In the genomic region with DNA sequence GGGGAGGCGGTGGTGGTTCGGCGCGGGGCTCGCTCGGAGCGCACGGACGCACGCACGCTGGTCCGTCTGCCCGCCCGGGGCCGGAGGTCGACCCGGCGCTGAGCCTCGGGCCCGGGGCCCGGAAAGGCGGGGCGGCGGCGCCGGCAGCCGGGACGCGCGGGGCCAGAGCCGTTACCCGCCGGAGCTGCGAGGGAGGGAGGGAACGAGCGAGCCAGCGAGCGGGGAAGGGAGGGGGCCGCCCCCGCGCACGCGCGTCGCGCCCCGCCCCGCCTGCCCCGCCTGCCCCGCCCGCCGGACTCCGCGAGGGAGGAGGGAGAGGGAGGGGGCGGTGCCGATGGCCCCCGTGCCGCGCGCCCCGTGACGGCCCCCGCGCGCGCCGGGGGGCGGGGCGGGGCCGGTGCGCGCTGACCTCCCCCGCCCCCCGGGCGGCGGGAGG, we compare ENCODE assay signal across 8 cellular contexts. TPM values are rescaled to one million over a fixed set of nuclear protein-coding genes. Genes with fewer than 3 reads are reported as not detected.
A peak's percentile ranks its signal among the peaks of the same experiment; 100 is the strongest.
DNase-seq lines count a peak whose midpoint lies in the region; ATAC-seq and TF ChIP-seq lines count a peak whose summit lies in the region.

No MANE protein-coding gene starts in this region.

- peak; percentile 24 for ATAC-seq in GM19023 (IDR thresholded peaks at IDR 0.05; ENCODE audit: unreplicated experiment)
- ATAC-seq in HG03139 (IDR thresholded peaks at IDR 0.05; ENCODE audit: unreplicated experiment), result peak; percentile 22
- ATAC-seq in activated T-cell treated with anti-CD3 and anti-CD28 coated beads, Interleukin-2, amount 50 U/mL, for 4 hours, result peak; percentile 31 to 38

- no peak overlapping the region for H3K27ac Mint-ChIP-seq in neural crest cell (ENCODE audit: unreplicated experiment)

- TF ChIP-seq CTCF in fibroblast of mammary gland (conservative IDR thresholded peaks at IDR 0.05; ENCODE audit: control insufficient read depth, insufficient read depth, low read depth, low read length) (no peak), neural crest cell (conservative IDR thresholded peaks at IDR 0.05) (no peak)

- no peak overlapping the region for H3K4me3 Mint-ChIP-seq in activated T-cell treated with anti-CD3 and anti-CD28 coated beads, Interleukin-2, amount 50 U/mL, for 4 hours
- H3K4me3 Mint-ChIP-seq in neural crest cell, result no peak overlapping the region

- peak; percentile 88 for DNase-seq in CD1c-positive myeloid dendritic cell (ENCODE audit: extremely low spot score)
- peak; percentile 86 for DNase-seq in NCI-H748 (lab: John Stamatoyannopoulos, UW; ENCODE audit: unreplicated experiment)
- peak; percentile 69 for DNase-seq in activated T-cell treated with anti-CD3 and anti-CD28 coated beads, Interleukin-2, amount 50 U/mL, for 4 hours
- peak; percentile 65 for DNase-seq in fibroblast of mammary gland (ENCODE audit: low read depth)
- DNase-seq in neural crest cell (ENCODE audit: low read depth, low spot score), result peak; percentile 59
- peak; percentile 63 for DNase-seq in superior temporal gyrus (ENCODE audit: extremely low spot score)

- H3K4me3 ChIP-seq in fibroblast of mammary gland (ENCODE audit: control insufficient read depth, low read depth, low read length), result no peak overlapping the region

- no peaks in the 10 kb centered on the region for H3K27me3 Mint-ChIP-seq in activated T-cell treated with anti-CD3 and anti-CD28 coated beads, Interleukin-2, amount 50 U/mL, for 4 hours (ENCODE audit: low read depth)
- H3K27me3 Mint-ChIP-seq in neural crest cell (ENCODE audit: low read depth), result peaks cover 4% of the 10 kb centered on the region

- H3K9me3 Mint-ChIP-seq in activated T-cell treated with anti-CD3 and anti-CD28 coated beads, Interleukin-2, amount 50 U/mL, for 4 hours, result no peaks in the 10 kb centered on the region
- no peaks in the 10 kb centered on the region for H3K9me3 Mint-ChIP-seq in neural crest cell

- H3K4me1 Mint-ChIP-seq in activated T-cell treated with anti-CD3 and anti-CD28 coated beads, Interleukin-2, amount 50 U/mL, for 4 hours (ENCODE audit: low read depth), result peaks cover 38% of the 10 kb centered on the region
- peaks cover 25% of the 10 kb centered on the region for H3K4me1 Mint-ChIP-seq in neural crest cell

- peaks cover 3% of the 10 kb centered on the region for H3K36me3 Mint-ChIP-seq in activated T-cell treated with anti-CD3 and anti-CD28 coated beads, Interleukin-2, amount 50 U/mL, for 4 hours (ENCODE audit: insufficient read depth)
- peaks cover 3% of the 10 kb centered on the region for H3K36me3 Mint-ChIP-seq in neural crest cell (ENCODE audit: low read depth)

RNA-seq across cellular contexts. Expression of gene CIC, which starts 15.0 kb away (rescaled TPM):
- total RNA-seq in activated T-cell treated with anti-CD3 and anti-CD28 coated beads, Interleukin-2, amount 50 U/mL, for 4 hours, result 10 to 100 TPM; 54.9 to 67.3 (median 64.1) TPM
- 91.6 and 93.4 TPM in 2 replicates for total RNA-seq in neural crest cell

RNA-seq across cellular contexts. Expression of gene PRR19, which starts 17.8 kb away (rescaled TPM):
- total RNA-seq in activated T-cell treated with anti-CD3 and anti-CD28 coated beads, Interleukin-2, amount 50 U/mL, for 4 hours, result 1 to 10 TPM in 2 of 3 donors, under 1 TPM in 1; 0.58 to 1.5 (median 1.3) TPM
- 2.2 and 2.8 TPM in 2 replicates for total RNA-seq in neural crest cell

RNA-seq across cellular contexts. Expression of gene PAFAH1B3, which starts 18.3 kb away (rescaled TPM):
- 10 to 100 TPM; 55.2 to 67.8 (median 60.0) TPM for total RNA-seq in activated T-cell treated with anti-CD3 and anti-CD28 coated beads, Interleukin-2, amount 50 U/mL, for 4 hours
- total RNA-seq in neural crest cell, result 166 and 173 TPM in 2 replicates

RNA-seq across cellular contexts. Expression of gene TMEM145, which starts 29.0 kb away (rescaled TPM):
- total RNA-seq in activated T-cell treated with anti-CD3 and anti-CD28 coated beads, Interleukin-2, amount 50 U/mL, for 4 hours, result not detected
- total RNA-seq in neural crest cell, result 18.4 and 19.4 TPM in 2 replicates

RNA-seq across cellular contexts. Expression of gene ERF, which starts 29.2 kb away (rescaled TPM):
- total RNA-seq in activated T-cell treated with anti-CD3 and anti-CD28 coated beads, Interleukin-2, amount 50 U/mL, for 4 hours, result 10 to 100 TPM; 86.2 to 95.4 (median 89.1) TPM
- total RNA-seq in neural crest cell, result 102 and 105 TPM in 2 replicates
